In the genomic region with DNA sequence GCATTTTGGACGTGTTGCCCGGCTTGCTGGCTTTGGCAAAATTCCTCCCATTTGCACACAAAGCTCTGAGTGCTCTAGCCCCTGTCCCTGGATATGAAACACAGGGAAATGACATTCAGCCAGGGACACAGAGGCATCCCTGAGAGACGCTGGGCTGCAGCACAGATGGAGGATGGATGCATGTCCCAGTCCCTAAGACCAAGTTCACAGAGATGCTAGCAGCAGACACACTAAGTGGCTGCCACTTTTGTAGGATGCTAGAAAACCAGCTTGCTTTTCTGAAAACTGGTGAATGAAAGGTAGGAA, we compare ENCODE assay signal across 20 cellular contexts. TPM values are rescaled to one million over a fixed set of nuclear protein-coding genes. Genes with fewer than 3 reads are reported as not detected.
"Had no signal": no experiment of that assay in that cellular context is flagged by ENCODE, and none has a peak within 500 bp of the region (broad histone marks: within the 10 kb centered on the region; RNA-seq: fewer than 3 reads in every experiment).

No MANE protein-coding gene starts in this region.

- ATAC-seq: foreskin keratinocyte; natural killer cell treated with Interleukin-12 subunit alpha and Interleukin-12 subunit beta and Interleukin-15 and Interleukin-18, amount 100 ng/mL, for 72 hours; psoas muscle; SK-N-SH treated with all-trans-retinoic acid at 6 μM for 48 hours; upper lobe of right lung; WTC11 had no signal

- DNase-seq: activated CD4-positive, alpha-beta T cell treated with anti-CD3 and anti-CD28 coated beads, Interleukin-2, amount 50 U/mL, for 48 hours; erythroblast; foreskin keratinocyte; left ventricle myocardium inferior; psoas muscle; stimulated activated CD4-positive, alpha-beta T cell treated with anti-CD3 and anti-CD28 coated beads, Interleukin-4, amount 100 ng/mL, for 24 hours; stimulated activated naive CD8-positive, alpha-beta T cell treated with anti-CD3 and anti-CD28 coated beads, Interleukin-15, Interleukin-2, amounts not matched to agents 100 U/mL and 50 U/mL, for 24 hours; thyroid gland had no signal

- H3K9me3 ChIP-seq: left ventricle myocardium inferior, ovary, psoas muscle, right atrium auricular region, thyroid gland, upper lobe of right lung had no signal

- H3K4me1 ChIP-seq: foreskin keratinocyte, left ventricle myocardium inferior, psoas muscle, right atrium auricular region, thyroid gland, upper lobe of right lung had no signal

- H3K36me3 ChIP-seq: left ventricle myocardium inferior, ovary, right atrium auricular region, thyroid gland, upper lobe of right lung had no signal

- H3K4me3 ChIP-seq: left ventricle myocardium inferior, ovary, psoas muscle, right atrium auricular region, thyroid gland, upper lobe of right lung had no signal

- H3K27me3 Mint-ChIP-seq: activated naive CD8-positive, alpha-beta T cell treated with anti-CD3 and anti-CD28 coated beads, Interleukin-2, amount 50 U/mL, for 24 hours; natural killer cell treated with Interleukin-12 subunit alpha and Interleukin-12 subunit beta and Interleukin-15 and Interleukin-18, amount 100 ng/mL, for 72 hours had no signal

- H3K27ac Mint-ChIP-seq: activated naive CD8-positive, alpha-beta T cell treated with anti-CD3 and anti-CD28 coated beads, Interleukin-2, amount 50 U/mL, for 24 hours; dendritic cell treated with granulocyte-macrophage colony-stimulating factor and Interleukin-4, amounts not matched to agents 40 ng/mL and 50 ng/mL, for 4 days; mesothelial cell of epicardium; natural killer cell treated with Interleukin-12 subunit alpha and Interleukin-12 subunit beta and Interleukin-15 and Interleukin-18, amount 100 ng/mL, for 72 hours; WTC11 had no signal

- H3K4me3 Mint-ChIP-seq: activated naive CD8-positive, alpha-beta T cell treated with anti-CD3 and anti-CD28 coated beads, Interleukin-2, amount 50 U/mL, for 24 hours; dendritic cell treated with granulocyte-macrophage colony-stimulating factor and Interleukin-4, amounts not matched to agents 40 ng/mL and 50 ng/mL, for 4 days; mesothelial cell of epicardium; natural killer cell treated with Interleukin-12 subunit alpha and Interleukin-12 subunit beta and Interleukin-15 and Interleukin-18, amount 100 ng/mL, for 72 hours; WTC11 had no signal

- H3K9me3 Mint-ChIP-seq: activated naive CD8-positive, alpha-beta T cell treated with anti-CD3 and anti-CD28 coated beads, Interleukin-2, amount 50 U/mL, for 24 hours; dendritic cell treated with granulocyte-macrophage colony-stimulating factor and Interleukin-4, amounts not matched to agents 40 ng/mL and 50 ng/mL, for 4 days; mesothelial cell of epicardium; natural killer cell treated with Interleukin-12 subunit alpha and Interleukin-12 subunit beta and Interleukin-15 and Interleukin-18, amount 100 ng/mL, for 72 hours; WTC11 had no signal

- H3K27ac ChIP-seq: foreskin keratinocyte, left ventricle myocardium inferior, ovary, psoas muscle, right atrium auricular region, thyroid gland, upper lobe of right lung had no signal

- H3K4me1 Mint-ChIP-seq: mesothelial cell of epicardium, WTC11 had no signal

- H3K36me3 Mint-ChIP-seq: mesothelial cell of epicardium; natural killer cell treated with Interleukin-12 subunit alpha and Interleukin-12 subunit beta and Interleukin-15 and Interleukin-18, amount 100 ng/mL, for 72 hours; WTC11 had no signal

- H3K27me3 ChIP-seq: foreskin keratinocyte, ovary, right atrium auricular region, thyroid gland had no signal

RNA-seq across cellular contexts. Expression of gene ACTRT2, which starts 12.5 kb away (rescaled TPM):
- total RNA-seq: chondrocyte; foreskin keratinocyte; left ventricle myocardium inferior; lung microvascular endothelial cell; mesothelial cell of epicardium; natural killer cell treated with Interleukin-12 subunit alpha and Interleukin-12 subunit beta and Interleukin-15 and Interleukin-18, amount 100 ng/mL, for 72 hours; ovary; psoas muscle; right atrium auricular region; subcutaneous adipose tissue; upper lobe of right lung; WTC11 had no signal

RNA-seq across cellular contexts. Expression of gene PRDM16, which starts 35.3 kb away (rescaled TPM):
- total RNA-seq: lung microvascular endothelial cell; natural killer cell treated with Interleukin-12 subunit alpha and Interleukin-12 subunit beta and Interleukin-15 and Interleukin-18, amount 100 ng/mL, for 72 hours had no signal
